In the genomic region with DNA sequence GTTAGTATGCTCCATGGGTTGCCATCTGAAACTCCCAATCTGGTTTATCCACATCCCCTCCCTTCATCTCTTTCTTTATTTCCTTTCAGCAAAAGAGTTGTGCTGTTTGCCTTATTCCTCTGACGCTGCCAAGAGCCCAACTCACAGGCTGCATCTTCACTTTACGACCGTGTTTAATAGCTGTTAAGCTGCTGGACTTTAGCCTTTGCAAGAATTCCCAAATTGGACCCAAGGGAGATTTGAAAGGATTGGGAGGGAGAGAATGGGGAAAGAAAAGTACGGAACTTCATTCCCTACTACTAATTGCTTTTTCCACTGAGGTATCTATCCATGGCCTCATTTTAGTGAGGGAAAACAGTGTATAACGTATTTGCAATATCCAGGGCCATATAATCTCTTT, we compare ENCODE assay signal across 17 cellular contexts.
"Had no signal": no experiment of that assay in that cellular context is flagged by ENCODE, and none has a peak within 500 bp of the region (broad histone marks: within the 10 kb centered on the region; RNA-seq: fewer than 3 reads in every experiment).

No MANE protein-coding gene starts in this region.

- H3K27ac Mint-ChIP-seq: activated naive CD4-positive, alpha-beta T cell treated with anti-CD3 and anti-CD28 coated beads for 36 hours; activated T-helper 17 cell treated with anti-CD3 and anti-CD28 coated beads, Interleukin-2, amount 50 U/mL, for 72 hours; dendritic cell treated with granulocyte-macrophage colony-stimulating factor and Interleukin-4, amounts not matched to agents 40 ng/mL and 50 ng/mL, for 4 days; immature natural killer cell; stimulated activated effector memory CD8-positive, alpha-beta T cell treated with anti-CD3 and anti-CD28 coated beads, Interleukin-12 subunit alpha, Interleukin-12 subunit beta, amount 100 ng/mL, for 72 hours had no signal

- DNase-seq: activated CD4-positive, alpha-beta T cell treated with anti-CD3 and anti-CD28 coated beads, Interleukin-2, amount 50 U/mL, for 4 hours; activated CD4-positive, CD25-positive, alpha-beta regulatory T cell treated with anti-CD3 and anti-CD28 coated beads, Interleukin-2, amount 50 U/mL, for 72 hours; activated naive CD4-positive, alpha-beta T cell treated with anti-CD3 and anti-CD28 coated beads for 36 hours; effector memory CD4-positive, alpha-beta T cell; foreskin keratinocyte; glutamatergic neuron; immature natural killer cell; midbrain; pancreas; T-helper 9 cell; tibial artery; uterus had no signal

- H3K9me3 Mint-ChIP-seq: activated naive CD4-positive, alpha-beta T cell treated with anti-CD3 and anti-CD28 coated beads for 36 hours; activated T-helper 17 cell treated with anti-CD3 and anti-CD28 coated beads, Interleukin-2, amount 50 U/mL, for 72 hours; dendritic cell treated with granulocyte-macrophage colony-stimulating factor and Interleukin-4, amounts not matched to agents 40 ng/mL and 50 ng/mL, for 4 days; stimulated activated effector memory CD8-positive, alpha-beta T cell treated with anti-CD3 and anti-CD28 coated beads, Interleukin-12 subunit alpha, Interleukin-12 subunit beta, amount 100 ng/mL, for 72 hours had no signal

- H3K4me1 Mint-ChIP-seq: activated T-helper 17 cell treated with anti-CD3 and anti-CD28 coated beads, Interleukin-2, amount 50 U/mL, for 72 hours; immature natural killer cell; stimulated activated effector memory CD8-positive, alpha-beta T cell treated with anti-CD3 and anti-CD28 coated beads, Interleukin-12 subunit alpha, Interleukin-12 subunit beta, amount 100 ng/mL, for 72 hours had no signal

- H3K4me1 ChIP-seq: ascending aorta, foreskin keratinocyte, tibial artery, uterus had no signal

- H3K4me3 Mint-ChIP-seq: activated naive CD4-positive, alpha-beta T cell treated with anti-CD3 and anti-CD28 coated beads for 36 hours; activated T-helper 17 cell treated with anti-CD3 and anti-CD28 coated beads, Interleukin-2, amount 50 U/mL, for 72 hours; dendritic cell treated with granulocyte-macrophage colony-stimulating factor and Interleukin-4, amounts not matched to agents 40 ng/mL and 50 ng/mL, for 4 days; immature natural killer cell; stimulated activated effector memory CD8-positive, alpha-beta T cell treated with anti-CD3 and anti-CD28 coated beads, Interleukin-12 subunit alpha, Interleukin-12 subunit beta, amount 100 ng/mL, for 72 hours had no signal

- H3K27me3 ChIP-seq: ascending aorta, foreskin keratinocyte, pancreas, tibial artery, uterus had no signal

- H3K27ac ChIP-seq: ascending aorta, foreskin keratinocyte, pancreas, tibial artery, uterus had no signal

- H3K27me3 Mint-ChIP-seq: activated T-helper 17 cell treated with anti-CD3 and anti-CD28 coated beads, Interleukin-2, amount 50 U/mL, for 72 hours; dendritic cell treated with granulocyte-macrophage colony-stimulating factor and Interleukin-4, amounts not matched to agents 40 ng/mL and 50 ng/mL, for 4 days had no signal

- H3K9me3 ChIP-seq: ascending aorta, pancreas, tibial artery, uterus had no signal

- H3K36me3 Mint-ChIP-seq: immature natural killer cell; stimulated activated effector memory CD8-positive, alpha-beta T cell treated with anti-CD3 and anti-CD28 coated beads, Interleukin-12 subunit alpha, Interleukin-12 subunit beta, amount 100 ng/mL, for 72 hours had no signal

- H3K36me3 ChIP-seq: ascending aorta, pancreas, tibial artery, uterus had no signal

- ATAC-seq: activated T-helper 17 cell treated with anti-CD3 and anti-CD28 coated beads, Interleukin-2, amount 50 U/mL, for 72 hours; foreskin keratinocyte; pancreas; stimulated activated effector memory CD8-positive, alpha-beta T cell treated with anti-CD3 and anti-CD28 coated beads, Interleukin-12 subunit alpha, Interleukin-12 subunit beta, amount 100 ng/mL, for 72 hours had no signal

- H3K4me3 ChIP-seq: ascending aorta, lung, pancreas, tibial artery, uterus had no signal
